Comparison of ENCODE assay signal across 7 cellular contexts in the genomic region with DNA sequence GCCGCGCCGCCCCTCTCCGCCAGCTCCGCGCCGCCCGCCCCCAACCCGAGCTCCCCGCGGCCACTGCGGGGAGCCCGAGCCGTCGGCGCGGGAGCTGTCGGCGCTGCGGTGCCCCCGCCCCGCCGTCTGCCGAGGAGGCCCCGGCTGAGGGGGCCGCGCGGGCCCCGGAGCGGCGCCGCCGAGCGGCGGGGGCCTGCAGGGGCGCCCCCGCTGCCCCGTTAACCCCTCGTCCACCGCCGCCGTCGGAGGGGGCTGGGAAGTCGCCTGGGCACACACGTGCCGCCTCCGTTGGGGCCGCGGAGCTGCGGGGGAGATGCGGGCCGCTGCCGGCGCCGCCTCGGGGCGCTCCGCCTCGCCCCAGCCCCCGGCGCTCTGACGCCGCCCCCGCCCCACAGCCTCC.
DNase-seq lines count a peak whose midpoint lies in the region; ATAC-seq and TF ChIP-seq lines count a peak whose summit lies in the region.
"Not testable (repeated sequence)": the region's sequence is repeated elsewhere in the genome, so short reads cannot be mapped to it uniquely, and the experiment has no call there.

No MANE protein-coding gene starts in this region.

- not testable (repeated sequence) for H4K20me1 ChIP-seq in OCI-LY7 (ENCODE audit: insufficient read depth, low read length)

- not testable (repeated sequence) for BruUV-seq in OCI-LY7 (replicated peaks; lab: Mats Ljungman, UMichigan)

- CTCF ChIA-PET in OCI-LY7 (lab: Charles Lee; ENCODE audit: unreplicated experiment), result not testable (repeated sequence)

- H3K27ac ChIP-seq in OCI-LY7 (ENCODE audit: low read depth, low read length, poor library complexity, severe bottlenecking), result peak overlapping the region; percentile 61
- H3K27ac ChIP-seq in rectal smooth muscle tissue (ENCODE audit: low read depth, low read length), result not testable (repeated sequence)

- not testable (repeated sequence) for TF ChIP-seq CTCF in GM12875 (IDR thresholded peaks at IDR 0.05; ENCODE audit: borderline replicate concordance, insufficient read depth, low read depth, low read length); OCI-LY7 (conservative IDR thresholded peaks at IDR 0.05; ENCODE audit: low read length)

- H3K36me3 ChIP-seq in OCI-LY7 (ENCODE audit: insufficient read depth, low read length); rectal smooth muscle tissue (ENCODE audit: control insufficient read depth, insufficient read depth, low read length): not testable (repeated sequence)

- H3K4me1 ChIP-seq in OCI-LY7 (ENCODE audit: insufficient read depth, low read length, poor library complexity, severe bottlenecking), result peaks cover 50% of the 10 kb centered on the region
- H3K4me1 ChIP-seq in rectal smooth muscle tissue (ENCODE audit: control insufficient read depth, insufficient read depth, low read length), result not testable (repeated sequence)

- peaks cover 0 to 33% of the 10 kb centered on the region in 2 donors for H3K27me3 Mint-ChIP-seq in effector memory CD8-positive, alpha-beta T cell

- peak; percentile 61 for DNase-seq in OCI-LY7 (ENCODE audit: low spot score)
- DNase-seq in activated T-helper 9 cell treated with anti-CD3 and anti-CD28 coated beads, Interleukin-2, amount 50 U/mL, for 16 hours (ENCODE audit: low read depth), result peak; percentile 8
- DNase-seq in effector memory CD8-positive, alpha-beta T cell, result peak in 2 of 3 experiments; percentile 19 to 32
- DNase-seq in iPS-NIHi11 (ENCODE audit: low spot score), result peak; percentile 51

- H3K4me2 ChIP-seq in OCI-LY7 (ENCODE audit: low read length), result not testable (repeated sequence)

- peak overlapping the region; percentile 71 for H3K4me3 ChIP-seq in GM12875 (ENCODE audit: low read depth, low read length)
- peak overlapping the region; percentile 96 for H3K4me3 ChIP-seq in OCI-LY7 (ENCODE audit: low read depth, low read length, poor library complexity, severe bottlenecking)
- H3K4me3 ChIP-seq in rectal smooth muscle tissue (ENCODE audit: low read length), result peak overlapping the region; percentile 15

- H3K4me1 Mint-ChIP-seq in effector memory CD8-positive, alpha-beta T cell (ENCODE audit: low read depth in 2 of 2), result peaks cover 33 to 44% of the 10 kb centered on the region in 2 donors

- peak; percentile 15 for ATAC-seq in HG03175 (IDR thresholded peaks at IDR 0.05; ENCODE audit: unreplicated experiment)
- ATAC-seq in effector memory CD8-positive, alpha-beta T cell (replicated peaks), result peak; percentile 49

- H2AFZ ChIP-seq in OCI-LY7 (ENCODE audit: low read length), result not testable (repeated sequence)

- H3K27me3 ChIP-seq in rectal smooth muscle tissue (ENCODE audit: control insufficient read depth, insufficient read depth, low read length), result not testable (repeated sequence)

- intact Hi-C loops in OCI-LY7 (cut with micrococcal nuclease; ENCODE audit: unreplicated experiment), result loop anchor here (5.0 kb wide), 3 partner anchors 107 to 332 kb away; partner anchors contain the start of genes CPD and CRLF3

- H3K27ac Mint-ChIP-seq in effector memory CD8-positive, alpha-beta T cell, result peak overlapping the region in 1 of 2 donors; percentile 94

- H3K9me2 ChIP-seq in OCI-LY7 (ENCODE audit: insufficient read depth, low read length), result not testable (repeated sequence)

- peak overlapping the region; percentile 77 to 82 for H3K4me3 Mint-ChIP-seq in effector memory CD8-positive, alpha-beta T cell

- not testable (repeated sequence) for H3K9ac ChIP-seq in rectal smooth muscle tissue (ENCODE audit: low read length)

- not testable (repeated sequence) for H3K9me3 ChIP-seq in OCI-LY7 (ENCODE audit: low read length)

- POLR2A ChIA-PET in OCI-LY7 (lab: Charles Lee), result interaction anchor here (0.9 kb wide), 1 partner anchor 109 kb away, joined by 3 read pairs; no protein-coding TSS in a partner anchor

- H3K79me2 ChIP-seq in OCI-LY7 (ENCODE audit: insufficient read depth, low read depth, low read length), result peaks cover 47% of the 10 kb centered on the region

- H3K9me3 Mint-ChIP-seq in effector memory CD8-positive, alpha-beta T cell, result not testable (repeated sequence)

- H3K36me3 Mint-ChIP-seq in effector memory CD8-positive, alpha-beta T cell (ENCODE audit: insufficient read depth), result peaks cover 23% of the 10 kb centered on the region

Comparison
In these comparisons a context has a peak if more than half of its experiments do, and no peak if none do; other contexts are left out.
1. H3K4me3 ChIP-seq: peak in every context shown above with its lines; median percentile 96 in OCI-LY7; 71 in GM12875; 15 in rectal smooth muscle tissue.
2. DNase-seq: peak in every context shown above with its lines; median percentile 61 in OCI-LY7; 51 in iPS-NIHi11; 26 in effector memory CD8-positive, alpha-beta T cell; 8 in activated T-helper 9 cell treated with anti-CD3 and anti-CD28 coated beads, Interleukin-2, amount 50 U/mL, for 16 hours.